1 cellular context compared by ENCODE assay signal in genomic region chr11:64226507-64227051, GRCh38.
A peak's percentile ranks its signal among the peaks of the same experiment; 100 is the strongest.
TF ChIP-seq lines count a peak whose summit lies in the region.

No MANE protein-coding gene starts in this region.

TF ChIP-seq in GM12878, 131 proteins besides CTCF, POLR2A, EP300 and RAD21 (continued from another document):
- TF ChIP-seq BMI1 (IDR thresholded peaks at IDR 0.05; ENCODE audit: borderline replicate concordance), result no peak
- TF ChIP-seq, protein P1, sequence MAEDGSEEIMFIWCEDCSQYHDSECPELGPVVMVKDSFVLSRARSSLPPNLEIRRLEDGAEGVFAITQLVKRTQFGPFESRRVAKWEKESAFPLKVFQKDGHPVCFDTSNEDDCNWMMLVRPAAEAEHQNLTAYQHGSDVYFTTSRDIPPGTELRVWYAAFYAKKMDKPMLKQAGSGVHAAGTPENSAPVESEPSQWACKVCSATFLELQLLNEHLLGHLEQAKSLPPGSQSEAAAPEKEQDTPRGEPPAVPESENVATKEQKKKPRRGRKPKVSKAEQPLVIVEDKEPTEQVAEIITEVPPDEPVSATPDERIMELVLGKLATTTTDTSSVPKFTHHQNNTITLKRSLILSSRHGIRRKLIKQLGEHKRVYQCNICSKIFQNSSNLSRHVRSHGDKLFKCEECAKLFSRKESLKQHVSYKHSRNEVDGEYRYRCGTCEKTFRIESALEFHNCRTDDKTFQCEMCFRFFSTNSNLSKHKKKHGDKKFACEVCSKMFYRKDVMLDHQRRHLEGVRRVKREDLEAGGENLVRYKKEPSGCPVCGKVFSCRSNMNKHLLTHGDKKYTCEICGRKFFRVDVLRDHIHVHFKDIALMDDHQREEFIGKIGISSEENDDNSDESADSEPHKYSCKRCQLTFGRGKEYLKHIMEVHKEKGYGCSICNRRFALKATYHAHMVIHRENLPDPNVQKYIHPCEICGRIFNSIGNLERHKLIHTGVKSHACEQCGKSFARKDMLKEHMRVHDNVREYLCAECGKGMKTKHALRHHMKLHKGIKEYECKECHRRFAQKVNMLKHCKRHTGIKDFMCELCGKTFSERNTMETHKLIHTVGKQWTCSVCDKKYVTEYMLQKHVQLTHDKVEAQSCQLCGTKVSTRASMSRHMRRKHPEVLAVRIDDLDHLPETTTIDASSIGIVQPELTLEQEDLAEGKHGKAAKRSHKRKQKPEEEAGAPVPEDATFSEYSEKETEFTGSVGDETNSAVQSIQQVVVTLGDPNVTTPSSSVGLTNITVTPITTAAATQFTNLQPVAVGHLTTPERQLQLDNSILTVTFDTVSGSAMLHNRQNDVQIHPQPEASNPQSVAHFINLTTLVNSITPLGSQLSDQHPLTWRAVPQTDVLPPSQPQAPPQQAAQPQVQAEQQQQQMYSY (CRISPR knock-in tag; IDR thresholded peaks at IDR 0.05), result no peak
- TF ChIP-seq, protein P2, sequence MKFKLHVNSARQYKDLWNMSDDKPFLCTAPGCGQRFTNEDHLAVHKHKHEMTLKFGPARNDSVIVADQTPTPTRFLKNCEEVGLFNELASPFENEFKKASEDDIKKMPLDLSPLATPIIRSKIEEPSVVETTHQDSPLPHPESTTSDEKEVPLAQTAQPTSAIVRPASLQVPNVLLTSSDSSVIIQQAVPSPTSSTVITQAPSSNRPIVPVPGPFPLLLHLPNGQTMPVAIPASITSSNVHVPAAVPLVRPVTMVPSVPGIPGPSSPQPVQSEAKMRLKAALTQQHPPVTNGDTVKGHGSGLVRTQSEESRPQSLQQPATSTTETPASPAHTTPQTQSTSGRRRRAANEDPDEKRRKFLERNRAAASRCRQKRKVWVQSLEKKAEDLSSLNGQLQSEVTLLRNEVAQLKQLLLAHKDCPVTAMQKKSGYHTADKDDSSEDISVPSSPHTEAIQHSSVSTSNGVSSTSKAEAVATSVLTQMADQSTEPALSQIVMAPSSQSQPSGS (IDR thresholded peaks at IDR 0.05; ENCODE audit: low read length), result no peak
- no peak for TF ChIP-seq CBX5 (IDR thresholded peaks at IDR 0.05; ENCODE audit: low read depth)
- no peak for TF ChIP-seq TCF7 (IDR thresholded peaks at IDR 0.05; ENCODE audit: borderline replicate concordance)
- TF ChIP-seq SMAD1 (IDR thresholded peaks at IDR 0.05; ENCODE audit: low read depth, partially characterized antibody), result no peak
- no peak for TF ChIP-seq RELA (IDR thresholded peaks at IDR 0.05; ENCODE audit: borderline replicate concordance, partially characterized antibody)
- no peak for TF ChIP-seq SREBF1 (IDR thresholded peaks at IDR 0.05; ENCODE audit: low read length)
- peak; percentile 75; the same call in 1 of the 2 replicates for TF ChIP-seq LARP7 (IDR thresholded peaks at IDR 0.05)
- no peak; a peak in 1 of 4 replicates for TF ChIP-seq IKZF2 (IDR thresholded peaks at IDR 0.05)
- TF ChIP-seq NR2C2 (IDR thresholded peaks at IDR 0.05; ENCODE audit: borderline replicate concordance, control insufficient read depth, insufficient read length, low read depth), result no peak
- TF ChIP-seq SMARCA5 (IDR thresholded peaks at IDR 0.05), result no peak; the same call in none of the 2 replicates
- no peak for TF ChIP-seq KAT2A (conservative IDR thresholded peaks at IDR 0.05; ENCODE audit: control insufficient read depth, low read depth, low read length)
- no peak for TF ChIP-seq RAD51 (IDR thresholded peaks at IDR 0.05)
- peak in 1 of 2 experiments; percentile 28; a peak in 1 of 4 replicates for TF ChIP-seq ETV6 (conservative IDR thresholded peaks at IDR 0.05 in 1 of 2, IDR thresholded peaks at IDR 0.05 in 1 of 2; ENCODE audit: borderline replicate concordance in 1 of 2, low read depth in 1 of 2)
- TF ChIP-seq SMC3 (IDR thresholded peaks at IDR 0.05; ENCODE audit: borderline replicate concordance, low read length), result no peak
- no peak for TF ChIP-seq RFX5 (IDR thresholded peaks at IDR 0.05; ENCODE audit: low read depth, low read length)
- TF ChIP-seq CREM (IDR thresholded peaks at IDR 0.05; ENCODE audit: low read depth), result no peak
- no peak for TF ChIP-seq JUNB (IDR thresholded peaks at IDR 0.05)
- no peak for TF ChIP-seq IRF5 (IDR thresholded peaks at IDR 0.05; ENCODE audit: borderline replicate concordance)
- no peak for TF ChIP-seq FOXM1 (IDR thresholded peaks at IDR 0.05; ENCODE audit: low read depth, low read length)
- TF ChIP-seq, protein P3, sequence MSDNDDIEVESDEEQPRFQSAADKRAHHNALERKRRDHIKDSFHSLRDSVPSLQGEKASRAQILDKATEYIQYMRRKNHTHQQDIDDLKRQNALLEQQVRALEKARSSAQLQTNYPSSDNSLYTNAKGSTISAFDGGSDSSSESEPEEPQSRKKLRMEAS (IDR thresholded peaks at IDR 0.05; ENCODE audit: low read depth, low read length), result peak; percentile 29; the same call in 1 of the 2 replicates
